8 cellular contexts compared by ENCODE assay signal in the genomic region with DNA sequence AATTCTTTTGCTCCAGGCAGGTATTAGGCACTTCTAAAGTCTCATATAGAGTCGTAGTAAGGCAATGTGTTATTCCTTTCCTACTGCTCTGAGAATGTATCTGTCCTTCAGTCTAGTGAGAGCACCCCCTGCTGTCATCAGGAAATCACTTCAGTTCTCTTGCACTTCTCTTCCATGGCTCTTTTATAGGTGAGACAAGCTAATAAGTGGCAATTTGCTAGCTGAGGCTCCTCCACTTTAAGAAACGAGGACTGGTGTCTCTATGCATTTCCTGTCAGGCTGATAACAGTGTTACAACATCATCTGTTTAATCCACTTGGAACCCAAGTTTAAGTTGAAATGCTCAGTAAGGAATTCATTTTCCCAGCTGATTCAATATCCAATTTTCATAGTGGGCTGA.
DNase-seq lines count a peak whose midpoint lies in the region; TF ChIP-seq lines count a peak whose summit lies in the region.

No MANE protein-coding gene starts in this region.

- no peaks in the 10 kb centered on the region for H3K4me1 Mint-ChIP-seq in activated naive CD4-positive, alpha-beta T cell treated with anti-CD3 and anti-CD28 coated beads, Interleukin-2, amount 10 ng/mL, durations not matched to agents 7 days and 5 days
- H3K4me1 Mint-ChIP-seq in HFFc6 (ENCODE audit: low read depth): peaks cover 48% of the 10 kb centered on the region

- no peak for TF ChIP-seq EP300 in ovary (IDR thresholded peaks at IDR 0.05)

- no peak overlapping the region for H3K14ac ChIP-seq in mesenchymal stem cell (ENCODE audit: low read length in 2 of 2)

- H4K8ac ChIP-seq in mesenchymal stem cell (ENCODE audit: low read length): no peak overlapping the region

- H3K4me3 ChIP-seq in brain microvascular endothelial cell (ENCODE audit: low read depth, low read length) (no peak overlapping the region), mesenchymal stem cell (ENCODE audit: insufficient read depth in 1 of 2, low read depth in 1 of 2, low read length in 2 of 2) (no peak overlapping the region), ovary (no peak overlapping the region)

- DNase-seq in activated naive CD4-positive, alpha-beta T cell treated with anti-CD3 and anti-CD28 coated beads, Interleukin-2, amount 10 ng/mL, durations not matched to agents 7 days and 5 days: peak; percentile 19
- no peak for DNase-seq in activated naive CD4-positive, alpha-beta T cell treated with Interleukin-2 at 50 U/mL for 16 hours
- DNase-seq in HFFc6 (peak; percentile 55), NCI-H1105 treated with DMSO at 0.1 percent for 48 hours (lab: John Stamatoyannopoulos, UW) (peak; percentile 43), brain microvascular endothelial cell (peak; percentile 49), mesenchymal stem cell (peak; percentile 48), ovary (no peak), foreskin melanocyte (no peak)

- no peak overlapping the region for H2BK5ac ChIP-seq in mesenchymal stem cell (ENCODE audit: low read depth, low read length, poor library complexity, severe bottlenecking)

- H3K27me3 ChIP-seq in brain microvascular endothelial cell (replicated peaks) (no peaks in the 10 kb centered on the region), mesenchymal stem cell (ENCODE audit: control insufficient read depth in 1 of 2, insufficient read depth in 1 of 2, low read length in 2 of 2) (no peaks in the 10 kb centered on the region), ovary (no peaks in the 10 kb centered on the region)

- H3K27ac ChIP-seq in brain microvascular endothelial cell (no peak overlapping the region), mesenchymal stem cell (ENCODE audit: low read length, poor library complexity, severe bottlenecking) (no peak overlapping the region), ovary (no peak overlapping the region)

- no peak overlapping the region for H3K18ac ChIP-seq in mesenchymal stem cell (ENCODE audit: low read depth in 1 of 2, low read length in 2 of 2)

- H3K9me3 Mint-ChIP-seq in activated naive CD4-positive, alpha-beta T cell treated with anti-CD3 and anti-CD28 coated beads, Interleukin-2, amount 10 ng/mL, durations not matched to agents 7 days and 5 days: no peaks in the 10 kb centered on the region
- no peaks in the 10 kb centered on the region for H3K9me3 Mint-ChIP-seq in HFFc6

- no peak overlapping the region for H3K4me2 ChIP-seq in mesenchymal stem cell (ENCODE audit: low read length, poor library complexity, severe bottlenecking)

- WGBS in mesenchymal stem cell: 0% methylated on average over 1 of the region's 2 CpGs
- 40 to 57% (median 47%) methylated on average over 2 of the region's 2 CpGs for WGBS in ovary, 3 donors

- H2AFZ ChIP-seq in mesenchymal stem cell (ENCODE audit: low read depth, low read length): no peak overlapping the region

- no peaks in the 10 kb centered on the region for H3K79me1 ChIP-seq in mesenchymal stem cell (replicated peaks; ENCODE audit: low read length, poor library complexity, severe bottlenecking)

- H3K23ac ChIP-seq in mesenchymal stem cell (ENCODE audit: low read length in 2 of 2): no peak overlapping the region

- no peak overlapping the region for H3K4ac ChIP-seq in mesenchymal stem cell (ENCODE audit: low read depth in 1 of 2, low read length in 2 of 2)

- intact Hi-C loops in ovary (cut with DNase I): no loop called here

- no peaks in the 10 kb centered on the region for H3K27me3 Mint-ChIP-seq in activated naive CD4-positive, alpha-beta T cell treated with anti-CD3 and anti-CD28 coated beads, Interleukin-2, amount 10 ng/mL, durations not matched to agents 7 days and 5 days
- H3K27me3 Mint-ChIP-seq in HFFc6 (ENCODE audit: insufficient read depth): no peaks in the 10 kb centered on the region

- no peak overlapping the region for H4K91ac ChIP-seq in mesenchymal stem cell (ENCODE audit: low read length)

- H3K36me3 Mint-ChIP-seq in activated naive CD4-positive, alpha-beta T cell treated with anti-CD3 and anti-CD28 coated beads, Interleukin-2, amount 10 ng/mL, durations not matched to agents 7 days and 5 days: no peaks in the 10 kb centered on the region
- H3K36me3 Mint-ChIP-seq in HFFc6 (ENCODE audit: low read depth): no peaks in the 10 kb centered on the region

- no peak overlapping the region for H3K27ac Mint-ChIP-seq in activated naive CD4-positive, alpha-beta T cell treated with anti-CD3 and anti-CD28 coated beads, Interleukin-2, amount 10 ng/mL, durations not matched to agents 7 days and 5 days
- H3K27ac Mint-ChIP-seq in HFFc6: no peak overlapping the region

- in situ Hi-C loops in brain microvascular endothelial cell (cut with HindIII; ENCODE audit: low pct_ligation_motif_present, low sequenced_read_pairs): no loop called here

- no peak for TF ChIP-seq POLR2A in ovary (IDR thresholded peaks at IDR 0.05)

- no peak overlapping the region for H2AK5ac ChIP-seq in mesenchymal stem cell (ENCODE audit: low read length, severe bottlenecking)

- H3K9me3 ChIP-seq in mesenchymal stem cell (ENCODE audit: control insufficient read depth, low read length) (no peaks in the 10 kb centered on the region), ovary (no peaks in the 10 kb centered on the region)

- H2BK120ac ChIP-seq in mesenchymal stem cell (ENCODE audit: low read depth, low read length): no peak overlapping the region

- H3K4me1 ChIP-seq in mesenchymal stem cell (ENCODE audit: control insufficient read depth, insufficient read depth, low read depth, low read length): no peaks in the 10 kb centered on the region
- no peaks in the 10 kb centered on the region for H3K4me1 ChIP-seq in ovary (ENCODE audit: insufficient read depth)

- H3K9ac ChIP-seq in mesenchymal stem cell (ENCODE audit: low read length): no peak overlapping the region

- TF ChIP-seq CTCF in HFFc6 (IDR thresholded peaks at IDR 0.05) (peak; percentile 79), brain microvascular endothelial cell (IDR thresholded peaks at IDR 0.05; ENCODE audit: low read depth, low read length, missing control alignments) (peak; percentile 76), ovary (IDR thresholded peaks at IDR 0.05) (no peak)

- H2BK15ac ChIP-seq in mesenchymal stem cell (ENCODE audit: low read depth, poor library complexity, severe bottlenecking): no peak overlapping the region

- no peaks in the 10 kb centered on the region for H3K36me3 ChIP-seq in brain microvascular endothelial cell (replicated peaks)
- no peaks in the 10 kb centered on the region for H3K36me3 ChIP-seq in mesenchymal stem cell (ENCODE audit: control insufficient read depth in 1 of 2, insufficient read depth in 2 of 2, low read depth in 1 of 2, low read length in 2 of 2)
- H3K36me3 ChIP-seq in ovary: no peaks in the 10 kb centered on the region

- H3K4me3 Mint-ChIP-seq in activated naive CD4-positive, alpha-beta T cell treated with anti-CD3 and anti-CD28 coated beads, Interleukin-2, amount 10 ng/mL, durations not matched to agents 7 days and 5 days: no peak overlapping the region
- H3K4me3 Mint-ChIP-seq in HFFc6: no peak overlapping the region

- CTCF ChIA-PET in activated naive CD4-positive, alpha-beta T cell treated with anti-CD3 and anti-CD28 coated beads, Interleukin-2, amount 10 ng/mL, durations not matched to agents 7 days and 5 days (lab: Charles Lee): interaction anchor here (1.9 kb wide), 1 partner anchor 9 kb away, joined by 5 read pairs; no protein-coding TSS in a partner anchor

- H2BK12ac ChIP-seq in mesenchymal stem cell (ENCODE audit: low read length in 2 of 2): no peak overlapping the region

Comparison
In these comparisons a context has a peak if more than half of its experiments do, and no peak if none do; other contexts are left out.
1. DNase-seq: peak in activated naive CD4-positive, alpha-beta T cell treated with anti-CD3 and anti-CD28 coated beads, Interleukin-2, amount 10 ng/mL, durations not matched to agents 7 days and 5 days (single experiment), HFFc6 (single experiment), NCI-H1105 treated with DMSO at 0.1 percent for 48 hours (single experiment), brain microvascular endothelial cell (single experiment) and mesenchymal stem cell (single experiment); none in activated naive CD4-positive, alpha-beta T cell treated with Interleukin-2 at 50 U/mL for 16 hours (single experiment), ovary (0 of 5) and foreskin melanocyte (single experiment).
2. CTCF ChIP-seq: peak in HFFc6 (single experiment) and brain microvascular endothelial cell (single experiment); none in ovary (0 of 3).